Comparison of ENCODE assay signal across 7 cellular contexts in the genomic region with DNA sequence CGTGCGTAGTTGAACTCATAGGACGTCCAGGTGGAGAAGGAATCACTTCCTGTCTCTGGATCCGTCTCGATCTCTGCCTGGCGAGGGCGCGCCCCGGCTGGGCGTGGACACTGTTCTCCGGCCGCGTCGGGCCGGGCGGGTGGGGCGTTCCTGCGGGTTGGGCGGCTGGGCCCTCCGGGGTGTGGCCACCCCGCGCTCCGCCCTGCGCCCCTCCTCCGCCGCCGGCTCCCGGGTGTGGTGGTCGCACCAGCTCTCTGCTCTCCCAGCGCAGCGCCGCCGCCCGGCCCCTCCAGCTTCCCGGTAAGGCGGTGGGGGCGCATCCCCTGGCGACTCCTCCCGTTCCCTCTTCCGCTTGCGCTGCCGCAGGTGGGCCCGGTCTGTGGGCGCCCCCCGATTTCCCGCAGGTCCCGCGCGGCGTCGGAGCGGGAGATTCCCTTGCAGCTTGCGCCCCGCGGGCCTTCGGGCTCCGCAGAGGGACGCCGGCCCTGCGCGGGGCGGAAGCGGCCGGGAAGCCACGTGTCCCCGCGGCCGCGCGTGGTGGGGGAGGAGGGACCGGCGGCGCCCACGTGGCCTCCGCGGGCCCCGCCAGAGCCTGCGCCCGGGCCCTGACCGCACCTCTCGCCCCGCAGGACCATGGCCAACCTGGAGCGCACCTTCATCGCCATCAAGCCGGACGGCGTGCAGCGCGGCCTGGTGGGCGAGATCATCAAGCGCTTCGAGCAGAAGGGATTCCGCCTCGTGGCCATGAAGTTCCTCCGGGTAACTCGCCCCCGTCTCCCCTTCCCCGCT. TPM values are rescaled to one million over a fixed set of nuclear protein-coding genes. Genes with fewer than 3 reads are reported as not detected.
DNase-seq lines count a peak whose midpoint lies in the region; ATAC-seq, FAIRE-seq and TF ChIP-seq lines count a peak whose summit lies in the region.

NME2 (plus strand) TSS at position 214 of the 789 bp plus-strand sequence; CDS start at position 634, 420 bp downstream.

- no peaks in the 10 kb centered on the region for H3K27me3 Mint-ChIP-seq in T-helper 2 cell treated with Interferon-gamma antibody and Interleukin-4, amounts not matched to agents 5 μg/mL and 100 μg/mL, for 36 hours (ENCODE audit: low read depth)

- peak within 1 kb of the TSS; percentile 95 for H3K4me3 Mint-ChIP-seq in T-helper 2 cell treated with Interferon-gamma antibody and Interleukin-4, amounts not matched to agents 5 μg/mL and 100 μg/mL, for 36 hours

- TF ChIP-seq POLR2A in GM12891 (IDR thresholded peaks at IDR 0.05; ENCODE audit: low read depth, low read length), result peak; percentile 68

- peaks cover 46% of the 10 kb centered on the region for H3K36me3 Mint-ChIP-seq in T-helper 2 cell treated with Interferon-gamma antibody and Interleukin-4, amounts not matched to agents 5 μg/mL and 100 μg/mL, for 36 hours (ENCODE audit: low read depth)

- in situ Hi-C loops in astrocyte of the cerebellum (cut with HindIII; ENCODE audit: low sequenced_read_pairs), result no loop called here

- no peaks in the 10 kb centered on the region for H3K9me3 Mint-ChIP-seq in T-helper 2 cell treated with Interferon-gamma antibody and Interleukin-4, amounts not matched to agents 5 μg/mL and 100 μg/mL, for 36 hours

- TF ChIP-seq CTCF in astrocyte of the cerebellum (IDR thresholded peaks at IDR 0.05; ENCODE audit: low read depth, low read length, missing control alignments) (no peak), retinal pigment epithelial cell (conservative IDR thresholded peaks at IDR 0.05; ENCODE audit: low read depth, low read length) (no peak)

- H3K27ac Mint-ChIP-seq in T-helper 2 cell treated with Interferon-gamma antibody and Interleukin-4, amounts not matched to agents 5 μg/mL and 100 μg/mL, for 36 hours, result peak within 1 kb of the TSS; percentile 98

- ATAC-seq in HG02588 (IDR thresholded peaks at IDR 0.05; ENCODE audit: unreplicated experiment), result peak; percentile 87

- H3K4me1 Mint-ChIP-seq in T-helper 2 cell treated with Interferon-gamma antibody and Interleukin-4, amounts not matched to agents 5 μg/mL and 100 μg/mL, for 36 hours (ENCODE audit: low read depth), result peaks cover 22% of the 10 kb centered on the region

- peak within 1 kb of the TSS; percentile 77 for H3K4me3 ChIP-seq in astrocyte of the cerebellum (ENCODE audit: low read depth, low read length)
- peak within 1 kb of the TSS; percentile 76 for H3K4me3 ChIP-seq in retinal pigment epithelial cell (ENCODE audit: low read length)

- DNase-seq in GM12891 (ENCODE audit: insufficient read length, low spot score) (peak; percentile 86), NCI-H1092 (lab: John Stamatoyannopoulos, UW) (peak; percentile 70), astrocyte of the cerebellum (ENCODE audit: low read depth) (peak; percentile 33), hippocampal formation (lab: John Stamatoyannopoulos, UW) (peak; percentile 63), retinal pigment epithelial cell (ENCODE audit: low read depth) (peak; percentile 41)
- peak; percentile 81 for DNase-seq in T-helper 2 cell treated with Interferon-gamma antibody and Interleukin-4, amounts not matched to agents 5 μg/mL and 100 μg/mL, for 36 hours (ENCODE audit: low spot score)

- FAIRE-seq in GM12891 (lab: Jason Lieb, UNC), result peak; percentile 83

TF ChIP-seq in GM12891, 5 proteins besides CTCF, POLR2A, EP300 and RAD21:
- peak; percentile 58 for TF ChIP-seq SPI1 (IDR thresholded peaks at IDR 0.05; ENCODE audit: low read depth, low read length)
- no peak for TF ChIP-seq TAF1 (IDR thresholded peaks at IDR 0.05; ENCODE audit: low read depth, low read length)
- peak; percentile 49 for TF ChIP-seq POLR2AphosphoS5 (IDR thresholded peaks at IDR 0.05; ENCODE audit: low read depth, low read length)

RNA-seq across cellular contexts. Expression of gene NME2, which starts in this region (rescaled TPM):
- 976 TPM for polyA plus RNA-seq in GM12891 (2012; ENCODE audit: low read depth, missing spikeins)

Comparison
In these comparisons a context has a peak if more than half of its experiments do, and no peak if none do; other contexts are left out.
1. Peak in every context shown above with its lines: DNase-seq, ATAC-seq and H3K4me3 ChIP-seq.
2. DNase-seq: peak in every context shown above with its lines; median percentile 86 in GM12891; 81 in T-helper 2 cell treated with Interferon-gamma antibody and Interleukin-4, amounts not matched to agents 5 μg/mL and 100 μg/mL, for 36 hours; 70 in NCI-H1092; 63 in hippocampal formation; 41 in retinal pigment epithelial cell; 33 in astrocyte of the cerebellum.